15 cellular contexts compared by ENCODE assay signal in genomic region chr1:1144843-1145546, GRCh38. TPM values are rescaled to one million over a fixed set of nuclear protein-coding genes. Genes with fewer than 3 reads are reported as not detected.
DNase-seq lines count a peak whose midpoint lies in the region; ATAC-seq and TF ChIP-seq lines count a peak whose summit lies in the region.
"Had no signal": no experiment of that assay in that cellular context is flagged by ENCODE, and none has a peak within 500 bp of the region (broad histone marks: within the 10 kb centered on the region; RNA-seq: fewer than 3 reads in every experiment).

No MANE protein-coding gene starts in this region.

- H3K9ac ChIP-seq in duodenal mucosa (ENCODE audit: low read depth in 1 of 2, low read length in 2 of 2), result peak overlapping the region; percentile 39 to 54
- H3K9ac ChIP-seq: GM23248 had no signal

- no peak for DNase-seq in CD8-positive, alpha-beta T cell
- DNase-seq in KBM-7, result no peak
- no peak for DNase-seq in NCI-H128 (lab: John Stamatoyannopoulos, UW; ENCODE audit: unreplicated experiment)
- DNase-seq: glutamatergic neuron, GM23248, left cardiac atrium had no signal

- ATAC-seq in CD8-positive, alpha-beta T cell, result no peak
- ATAC-seq in GM19467 (IDR thresholded peaks at IDR 0.05; ENCODE audit: unreplicated experiment) (no peak), GM21526 (IDR thresholded peaks at IDR 0.05; ENCODE audit: low FRiP score, unreplicated experiment) (no peak)

- H3K9me3 Mint-ChIP-seq in CD8-positive, alpha-beta T cell, result no peaks in the 10 kb centered on the region
- H3K9me3 Mint-ChIP-seq: T-cell had no signal

- H3K36me3 ChIP-seq in CD8-positive, alpha-beta T cell (ENCODE audit: insufficient read depth, low read length), result no peaks in the 10 kb centered on the region
- no peaks in the 10 kb centered on the region for H3K36me3 ChIP-seq in KOPT-K1 (ENCODE audit: insufficient read depth, low read length)
- no peaks in the 10 kb centered on the region for H3K36me3 ChIP-seq in duodenal mucosa (ENCODE audit: control insufficient read depth in 1 of 2, insufficient read depth in 2 of 2, low read length in 2 of 2)
- H3K36me3 ChIP-seq in neutrophil, result no peaks in the 10 kb centered on the region
- H3K36me3 ChIP-seq: ascending aorta had no signal

- CTCF ChIA-PET in CD8-positive, alpha-beta T cell (lab: Charles Lee), result no interaction called here

- H3K36me3 Mint-ChIP-seq in CD8-positive, alpha-beta T cell, result no peaks in the 10 kb centered on the region
- H3K36me3 Mint-ChIP-seq: activated CD8-positive, alpha-beta memory T cell treated with anti-CD3 and anti-CD28 coated beads, Interleukin-2, amount 10 ng/mL, durations not matched to agents 7 days and 5 days; T-cell had no signal

- peak overlapping the region; percentile 41 for H3K27ac Mint-ChIP-seq in CD8-positive, alpha-beta T cell

- H3K4me3 Mint-ChIP-seq in CD8-positive, alpha-beta T cell, result no peak overlapping the region
- H3K4me3 Mint-ChIP-seq: activated CD8-positive, alpha-beta memory T cell treated with anti-CD3 and anti-CD28 coated beads, Interleukin-2, amount 10 ng/mL, durations not matched to agents 7 days and 5 days had no signal

- POLR2A ChIA-PET in CD8-positive, alpha-beta T cell (lab: Charles Lee), result no interaction called here

- no peak for TF ChIP-seq CTCF in CD8-positive, alpha-beta T cell (IDR thresholded peaks at IDR 0.05)
- TF ChIP-seq CTCF in neutrophil (IDR thresholded peaks at IDR 0.05), result no peak

- no peaks in the 10 kb centered on the region for H3K27me3 ChIP-seq in CD8-positive, alpha-beta T cell (ENCODE audit: insufficient read depth, low read length)
- no peaks in the 10 kb centered on the region for H3K27me3 ChIP-seq in duodenal mucosa (ENCODE audit: control insufficient read depth in 1 of 2, insufficient read depth in 2 of 2, low read length in 2 of 2)
- no peaks in the 10 kb centered on the region for H3K27me3 ChIP-seq in neutrophil
- H3K27me3 ChIP-seq: ascending aorta had no signal

- intact Hi-C loops in CD8-positive, alpha-beta T cell (cut with DNase I, micrococcal nuclease), result no loop called here

- no peaks in the 10 kb centered on the region for H3K9me3 ChIP-seq in CD8-positive, alpha-beta T cell (ENCODE audit: low read length)
- H3K9me3 ChIP-seq in KOPT-K1 (ENCODE audit: insufficient read depth, low read length, poor library complexity, severe bottlenecking) (no peaks in the 10 kb centered on the region), duodenal mucosa (ENCODE audit: control insufficient read depth in 1 of 2, low read length in 2 of 2) (no peaks in the 10 kb centered on the region), neutrophil (no peaks in the 10 kb centered on the region)
- H3K9me3 ChIP-seq: ascending aorta had no signal

- H3K27ac ChIP-seq in CD8-positive, alpha-beta T cell (ENCODE audit: low read depth, low read length), result peak overlapping the region; percentile 62
- H3K27ac ChIP-seq in KOPT-K1 (ENCODE audit: low read depth, low read length, poor library complexity, severe bottlenecking), result peak overlapping the region; percentile 99
- H3K27ac ChIP-seq in duodenal mucosa (ENCODE audit: low read depth, low read length), result peak overlapping the region; percentile 89
- H3K27ac ChIP-seq in neutrophil, result peak overlapping the region; percentile 79
- H3K27ac ChIP-seq: ascending aorta, GM23248 had no signal

- H3K27me3 Mint-ChIP-seq in CD8-positive, alpha-beta T cell (ENCODE audit: low read depth), result no peaks in the 10 kb centered on the region
- H3K27me3 Mint-ChIP-seq: activated CD8-positive, alpha-beta memory T cell treated with anti-CD3 and anti-CD28 coated beads, Interleukin-2, amount 10 ng/mL, durations not matched to agents 7 days and 5 days; T-cell had no signal

- H3K4me3 ChIP-seq in CD8-positive, alpha-beta T cell (ENCODE audit: low read depth, low read length), result no peak overlapping the region
- H3K4me3 ChIP-seq in duodenal mucosa (ENCODE audit: low read depth in 1 of 2, low read length in 2 of 2) (peak overlapping the region; percentile 22 to 32), neutrophil (ENCODE audit: low read depth in 1 of 2, low read length in 1 of 2) (peak overlapping the region; percentile 53 to 56)
- H3K4me3 ChIP-seq: ascending aorta, GM23248 had no signal

- H3K4me1 Mint-ChIP-seq in CD8-positive, alpha-beta T cell (ENCODE audit: low read depth), result peaks cover 10% of the 10 kb centered on the region

- peaks cover 29% of the 10 kb centered on the region for H3K4me1 ChIP-seq in CD8-positive, alpha-beta T cell (ENCODE audit: insufficient read depth, low read length)
- H3K4me1 ChIP-seq in duodenal mucosa (ENCODE audit: control insufficient read depth in 1 of 2, insufficient read depth in 2 of 2, low read length in 2 of 2) (peaks cover 41 to 43% of the 10 kb centered on the region in 2 donors), neutrophil (ENCODE audit: control insufficient read depth in 1 of 2, insufficient read depth in 1 of 2, low read depth in 1 of 2, low read length in 1 of 2) (peaks cover 15 to 16% of the 10 kb centered on the region in 2 experiments)
- H3K4me1 ChIP-seq: ascending aorta had no signal

- in situ Hi-C loops in KBM-7 (cut with MboI; ENCODE audit: low pct_unique_long_range_greater_than_20kb, low sequenced_read_pairs), result loop anchor here (25.0 kb wide), 1 partner anchor 92 kb away; the partner anchor contains the start of genes B3GALT6, C1QTNF12 and SDF4

RNA-seq across cellular contexts. Expression of gene TTLL10, which starts 28.7 kb away (rescaled TPM):
- not detected for total RNA-seq in CD8-positive, alpha-beta T cell
- total RNA-seq: activated CD8-positive, alpha-beta memory T cell treated with anti-CD3 and anti-CD28 coated beads, Interleukin-2, amount 10 ng/mL, durations not matched to agents 7 days and 5 days; ascending aorta; GM23248; left cardiac atrium; osteocyte had no signal

RNA-seq across cellular contexts. Expression of gene C1orf159, which starts 29.1 kb away (rescaled TPM):
- 10 to 100 TPM; 14.3 to 17.6 TPM for total RNA-seq in CD8-positive, alpha-beta T cell
